ENCODE assay signal across 1 cellular context in the genomic region with DNA sequence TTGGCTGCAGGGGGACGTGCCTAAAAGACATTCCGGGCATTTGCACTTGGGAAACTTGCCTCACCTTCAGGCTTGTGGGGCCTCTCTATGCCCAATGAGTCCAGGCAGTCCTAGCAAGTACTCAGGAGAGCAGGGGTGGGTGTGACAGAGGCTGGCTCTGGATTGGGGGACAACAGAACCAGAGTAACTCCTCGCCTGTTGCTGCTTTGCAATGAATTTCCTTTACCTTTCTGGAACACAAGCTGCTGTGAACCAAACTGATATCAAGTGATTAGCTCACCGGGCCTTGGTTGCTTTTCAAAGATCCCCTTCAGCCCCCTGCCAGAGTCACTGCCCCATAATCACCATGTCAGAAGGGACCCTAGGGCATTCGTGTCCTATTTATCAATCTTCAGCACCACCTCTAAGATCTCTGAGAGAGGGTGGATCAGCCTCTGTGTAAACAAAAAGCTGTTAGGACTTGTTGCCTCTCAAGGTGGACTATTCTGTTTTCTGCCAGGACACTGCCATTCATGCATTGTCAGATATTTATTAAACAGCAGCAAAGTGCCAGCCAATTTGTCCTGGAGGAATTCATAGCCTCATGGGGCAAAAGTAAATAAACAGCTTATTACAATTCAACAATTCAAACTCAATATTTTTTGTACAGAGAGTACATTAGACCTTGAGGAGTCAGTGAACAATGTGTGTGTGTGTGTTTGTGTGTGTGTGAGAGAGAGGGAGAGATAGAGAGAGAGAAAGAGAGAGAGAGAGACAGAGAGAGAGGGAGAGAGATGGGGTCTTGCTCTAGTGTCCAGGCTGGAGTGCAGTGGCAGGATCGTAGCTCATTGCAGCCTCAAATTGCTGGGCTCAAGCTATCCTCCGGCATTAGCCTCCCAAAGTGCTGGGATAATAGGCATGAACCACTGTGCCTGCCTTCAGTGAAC.
TF ChIP-seq lines count a peak whose summit lies in the region.

No MANE protein-coding gene starts in this region.

TF ChIP-seq in WTC11, 78 proteins besides CTCF, POLR2A, EP300 and RAD21 (continued from another document):
- TF ChIP-seq, protein P1, sequence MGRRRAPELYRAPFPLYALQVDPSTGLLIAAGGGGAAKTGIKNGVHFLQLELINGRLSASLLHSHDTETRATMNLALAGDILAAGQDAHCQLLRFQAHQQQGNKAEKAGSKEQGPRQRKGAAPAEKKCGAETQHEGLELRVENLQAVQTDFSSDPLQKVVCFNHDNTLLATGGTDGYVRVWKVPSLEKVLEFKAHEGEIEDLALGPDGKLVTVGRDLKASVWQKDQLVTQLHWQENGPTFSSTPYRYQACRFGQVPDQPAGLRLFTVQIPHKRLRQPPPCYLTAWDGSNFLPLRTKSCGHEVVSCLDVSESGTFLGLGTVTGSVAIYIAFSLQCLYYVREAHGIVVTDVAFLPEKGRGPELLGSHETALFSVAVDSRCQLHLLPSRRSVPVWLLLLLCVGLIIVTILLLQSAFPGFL (CRISPR knock-in tag; IDR thresholded peaks at IDR 0.05; ENCODE audit: borderline replicate concordance) = 0 out of 2 replicates have a peak, but pooled peaks have one; percentile 17
- TF ChIP-seq, protein P2, sequence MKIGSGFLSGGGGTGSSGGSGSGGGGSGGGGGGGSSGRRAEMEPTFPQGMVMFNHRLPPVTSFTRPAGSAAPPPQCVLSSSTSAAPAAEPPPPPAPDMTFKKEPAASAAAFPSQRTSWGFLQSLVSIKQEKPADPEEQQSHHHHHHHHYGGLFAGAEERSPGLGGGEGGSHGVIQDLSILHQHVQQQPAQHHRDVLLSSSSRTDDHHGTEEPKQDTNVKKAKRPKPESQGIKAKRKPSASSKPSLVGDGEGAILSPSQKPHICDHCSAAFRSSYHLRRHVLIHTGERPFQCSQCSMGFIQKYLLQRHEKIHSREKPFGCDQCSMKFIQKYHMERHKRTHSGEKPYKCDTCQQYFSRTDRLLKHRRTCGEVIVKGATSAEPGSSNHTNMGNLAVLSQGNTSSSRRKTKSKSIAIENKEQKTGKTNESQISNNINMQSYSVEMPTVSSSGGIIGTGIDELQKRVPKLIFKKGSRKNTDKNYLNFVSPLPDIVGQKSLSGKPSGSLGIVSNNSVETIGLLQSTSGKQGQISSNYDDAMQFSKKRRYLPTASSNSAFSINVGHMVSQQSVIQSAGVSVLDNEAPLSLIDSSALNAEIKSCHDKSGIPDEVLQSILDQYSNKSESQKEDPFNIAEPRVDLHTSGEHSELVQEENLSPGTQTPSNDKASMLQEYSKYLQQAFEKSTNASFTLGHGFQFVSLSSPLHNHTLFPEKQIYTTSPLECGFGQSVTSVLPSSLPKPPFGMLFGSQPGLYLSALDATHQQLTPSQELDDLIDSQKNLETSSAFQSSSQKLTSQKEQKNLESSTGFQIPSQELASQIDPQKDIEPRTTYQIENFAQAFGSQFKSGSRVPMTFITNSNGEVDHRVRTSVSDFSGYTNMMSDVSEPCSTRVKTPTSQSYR (CRISPR knock-in tag; IDR thresholded peaks at IDR 0.05) = no peak
- peak; percentile 69; the same call in 1 of the 2 replicates for TF ChIP-seq ZNF121 (CRISPR knock-in tag; IDR thresholded peaks at IDR 0.05)
